Comparison of ENCODE assay signal across 28 cellular contexts in genomic region chr5:137405393-137405792, GRCh38.
"Had no signal": no experiment of that assay in that cellular context is flagged by ENCODE, and none has a peak within 500 bp of the region (broad histone marks: within the 10 kb centered on the region; RNA-seq: fewer than 3 reads in every experiment).

No MANE protein-coding gene starts in this region.

- DNase-seq: immature natural killer cell; left ventricle myocardium inferior; midbrain; mucosa of descending colon; naive thymus-derived CD8-positive, alpha-beta T cell; nucleus accumbens; retina; right cardiac atrium; stimulated activated CD4-positive, alpha-beta T cell treated with anti-CD3 and anti-CD28 coated beads, Interleukin-12 subunit alpha, Interleukin-12 subunit beta, amount 100 ng/mL, for 4 hours; stimulated activated CD4-positive, alpha-beta T cell treated with anti-CD3 and anti-CD28 coated beads, Interleukin-15, amount 100 ng/mL, for 24 hours; stimulated activated CD4-positive, alpha-beta T cell treated with anti-CD3 and anti-CD28 coated beads, Interleukin-2, amount 100 ng/mL, for 24 hours; stimulated activated CD4-positive, alpha-beta T cell treated with anti-CD3 and anti-CD28 coated beads, Interleukin-4, amount 100 ng/mL, for 1 hour; stimulated activated naive B cell treated with anti-CD40 and anti-IgM and Interleukin-4, amounts not matched to agents 10 μg/mL and 1 μg/mL and 100 μg/mL, for 72 hours; stimulated activated naive CD8-positive, alpha-beta T cell treated with anti-CD3 and anti-CD28 coated beads, Interleukin-15, Interleukin-2, amounts not matched to agents 100 U/mL and 50 U/mL, for 24 hours; stomach; testis; thyroid gland; transverse colon; upper lobe of left lung had no signal

- H3K27me3 ChIP-seq: hepatocyte, testis, thyroid gland, transverse colon, upper lobe of left lung, vagina had no signal

- H3K9me3 ChIP-seq: left ventricle myocardium inferior, mucosa of descending colon, prostate gland, stomach, testis, thyroid gland, transverse colon, upper lobe of left lung, vagina had no signal

- H3K27ac Mint-ChIP-seq: immature natural killer cell; naive thymus-derived CD8-positive, alpha-beta T cell; nephron; stimulated activated naive B cell treated with anti-CD40 and anti-IgM and Interleukin-4, amounts not matched to agents 10 μg/mL and 1 μg/mL and 100 μg/mL, for 72 hours had no signal

- H3K4me2 ChIP-seq: hepatocyte had no signal

- ATAC-seq: mucosa of descending colon; naive thymus-derived CD8-positive, alpha-beta T cell; right cardiac atrium; sciatic nerve; stimulated activated naive B cell treated with anti-CD40 and anti-IgM and Interleukin-4, amounts not matched to agents 10 μg/mL and 1 μg/mL and 100 μg/mL, for 72 hours; stimulated activated naive CD8-positive, alpha-beta T cell treated with anti-CD3 and anti-CD28 coated beads, Interleukin-15, Interleukin-2, amounts not matched to agents 100 U/mL and 50 U/mL, for 24 hours had no signal

- H3K9ac ChIP-seq: parathyroid adenoma had no signal

- H3K4me3 ChIP-seq: hepatocyte, left ventricle myocardium inferior, lung, mucosa of descending colon, prostate gland, skin epidermis, stomach, testis, thyroid gland, transverse colon, upper lobe of left lung, vagina had no signal

- H3K9me3 Mint-ChIP-seq: nephron; neural crest cell; stimulated activated naive B cell treated with anti-CD40 and anti-IgM and Interleukin-4, amounts not matched to agents 10 μg/mL and 1 μg/mL and 100 μg/mL, for 72 hours had no signal

- H3K36me3 ChIP-seq: left ventricle myocardium inferior, prostate gland, stomach, thyroid gland, transverse colon, upper lobe of left lung, vagina had no signal

- H3K36me3 Mint-ChIP-seq: immature natural killer cell; naive thymus-derived CD8-positive, alpha-beta T cell; stimulated activated naive B cell treated with anti-CD40 and anti-IgM and Interleukin-4, amounts not matched to agents 10 μg/mL and 1 μg/mL and 100 μg/mL, for 72 hours had no signal

- H3K4me3 Mint-ChIP-seq: immature natural killer cell; naive thymus-derived CD8-positive, alpha-beta T cell; nephron; neural crest cell; stimulated activated naive B cell treated with anti-CD40 and anti-IgM and Interleukin-4, amounts not matched to agents 10 μg/mL and 1 μg/mL and 100 μg/mL, for 72 hours had no signal

- H2AFZ ChIP-seq: hepatocyte, parathyroid adenoma had no signal

- H3K4me1 ChIP-seq: left ventricle myocardium inferior, parathyroid adenoma, prostate gland, stomach, testis, thyroid gland, transverse colon, upper lobe of left lung, vagina had no signal

- H3K4me1 Mint-ChIP-seq: immature natural killer cell; naive thymus-derived CD8-positive, alpha-beta T cell; nephron; neural crest cell; stimulated activated naive B cell treated with anti-CD40 and anti-IgM and Interleukin-4, amounts not matched to agents 10 μg/mL and 1 μg/mL and 100 μg/mL, for 72 hours had no signal

- H3K79me2 ChIP-seq: hepatocyte, parathyroid adenoma had no signal

- H3K27ac ChIP-seq: hepatocyte, left ventricle myocardium inferior, parathyroid adenoma, prostate gland, skin epidermis, stomach, testis, thyroid gland, transverse colon, upper lobe of left lung, vagina had no signal
